21 cellular contexts compared by ENCODE assay signal in genomic region chr1:156228501-156228900, GRCh38. TPM values are rescaled to one million over a fixed set of nuclear protein-coding genes. Genes with fewer than 3 reads are reported as not detected.
A peak's percentile ranks its signal among the peaks of the same experiment; 100 is the strongest.
DNase-seq lines count a peak whose midpoint lies in the region; ATAC-seq and TF ChIP-seq lines count a peak whose summit lies in the region.
"Had no signal": no experiment of that assay in that cellular context is flagged by ENCODE, and none has a peak within 500 bp of the region (broad histone marks: within the 10 kb centered on the region; RNA-seq: fewer than 3 reads in every experiment).

No MANE protein-coding gene starts in this region.

- H4K20me1 ChIP-seq in SK-N-SH (ENCODE audit: insufficient read depth): no peaks in the 10 kb centered on the region

- H3F3A ChIP-seq in SK-N-SH (replicated peaks; ENCODE audit: insufficient read depth): peaks cover 20% of the 10 kb centered on the region

- no peak for ATAC-seq in activated CD8-positive, alpha-beta T cell treated with anti-CD3 and anti-CD28 coated beads for 36 hours
- no peak for ATAC-seq in activated CD8-positive, alpha-beta T cell treated with anti-CD3 and anti-CD28 coated beads, Interleukin-2, amount 10 ng/mL, durations not matched to agents 7 days and 5 days
- no peak for ATAC-seq in HG03460 (IDR thresholded peaks at IDR 0.05; ENCODE audit: unreplicated experiment)
- ATAC-seq: left colon; stimulated activated effector memory CD8-positive, alpha-beta T cell treated with anti-CD3 and anti-CD28 coated beads, Interleukin-12 subunit alpha, Interleukin-12 subunit beta, amount 100 ng/mL, for 72 hours had no signal

- CTCF ChIA-PET in activated CD8-positive, alpha-beta T cell treated with anti-CD3 and anti-CD28 coated beads for 36 hours (lab: Charles Lee): interaction anchor here (0.9 to 7.0 kb wide), 3 partner anchors 34 to 101 kb away, joined by 3 to 50 read pairs (median 4); partner anchors contain the start of gene SLC25A44
- CTCF ChIA-PET in activated CD8-positive, alpha-beta T cell treated with anti-CD3 and anti-CD28 coated beads, Interleukin-2, amount 10 ng/mL, durations not matched to agents 7 days and 5 days (lab: Charles Lee): interaction anchor here (0.6 to 10.4 kb wide), 4 partner anchors 10 to 91 kb away, joined by 3 to 254 read pairs (median 6); no protein-coding TSS in a partner anchor
- CTCF ChIA-PET in RWPE1 (lab: Yijun Ruan, JAX): interaction anchor here (0.6 to 1.0 kb wide), 2 partner anchors 91 to 99 kb away, joined by 3 to 5 read pairs; no protein-coding TSS in a partner anchor
- CTCF ChIA-PET in SK-N-SH (lab: Yijun Ruan, JAX): interaction anchor here (1.4 to 7.1 kb wide), 4 partner anchors 32 to 132 kb away, joined by 5 to 121 read pairs (median 74); no protein-coding TSS in a partner anchor

- H3K27me3 ChIP-seq in SK-N-SH (ENCODE audit: insufficient read depth): no peaks in the 10 kb centered on the region
- H3K27me3 ChIP-seq: BLaER1 had no signal

- H2AFZ ChIP-seq in SK-N-SH (ENCODE audit: low read depth): no peak overlapping the region

- no peak for TF ChIP-seq CTCF in activated CD8-positive, alpha-beta T cell treated with anti-CD3 and anti-CD28 coated beads for 36 hours (IDR thresholded peaks at IDR 0.05)
- TF ChIP-seq CTCF in RWPE1 (conservative IDR thresholded peaks at IDR 0.05; ENCODE audit: low read depth) (no peak), SK-N-SH (IDR thresholded peaks at IDR 0.05) (no peak)

- H3K27me3 Mint-ChIP-seq in activated CD8-positive, alpha-beta T cell treated with anti-CD3 and anti-CD28 coated beads for 36 hours: no peaks in the 10 kb centered on the region
- H3K27me3 Mint-ChIP-seq in activated CD8-positive, alpha-beta T cell treated with anti-CD3 and anti-CD28 coated beads, Interleukin-2, amount 10 ng/mL, durations not matched to agents 7 days and 5 days (ENCODE audit: low read depth): no peaks in the 10 kb centered on the region
- H3K27me3 Mint-ChIP-seq: brain had no signal

- H3K9me3 ChIP-seq in SK-N-SH: no peaks in the 10 kb centered on the region
- H3K9me3 ChIP-seq: BLaER1 had no signal

- peaks cover 11% of the 10 kb centered on the region for H3K79me2 ChIP-seq in SK-N-SH (ENCODE audit: insufficient read depth)

- H3K4me2 ChIP-seq in SK-N-SH: no peak overlapping the region
- H3K4me2 ChIP-seq: BLaER1 had no signal

- TF ChIP-seq RAD21 in SK-N-SH (IDR thresholded peaks at IDR 0.05; ENCODE audit: low read length): no peak

- no peak overlapping the region for H3K4me3 Mint-ChIP-seq in activated CD8-positive, alpha-beta T cell treated with anti-CD3 and anti-CD28 coated beads for 36 hours
- no peak overlapping the region for H3K4me3 Mint-ChIP-seq in activated CD8-positive, alpha-beta T cell treated with anti-CD3 and anti-CD28 coated beads, Interleukin-2, amount 10 ng/mL, durations not matched to agents 7 days and 5 days
- H3K4me3 Mint-ChIP-seq: brain; endodermal cell; H9; neural crest cell; stimulated activated effector memory CD8-positive, alpha-beta T cell treated with anti-CD3 and anti-CD28 coated beads, Interleukin-12 subunit alpha, Interleukin-12 subunit beta, amount 100 ng/mL, for 72 hours had no signal

- no peak for DNase-seq in activated CD8-positive, alpha-beta T cell treated with anti-CD3 and anti-CD28 coated beads for 36 hours
- DNase-seq in activated CD8-positive, alpha-beta T cell treated with anti-CD3 and anti-CD28 coated beads, Interleukin-2, amount 10 ng/mL, durations not matched to agents 7 days and 5 days: no peak
- DNase-seq in RWPE1 (ENCODE audit: low spot score): no peak
- peak; percentile 70 for DNase-seq in medulla oblongata (ENCODE audit: extremely low spot score)
- no peak for DNase-seq in SK-N-SH
- DNase-seq: activated T-cell treated with anti-CD3 and anti-CD28 coated beads, Interleukin-2, amount 50 U/mL, for 1 hour; endodermal cell; H9; left colon; midbrain; NCI-H1048; NCI-H187 treated with DMSO at 0.1 percent for 48 hours; NCI-H2227 treated with DMSO at 0.1 percent for 48 hours; NCI-H82; OCI-M1; SHP77 treated with DMSO at 0.1 percent for 48 hours had no signal

- TF ChIP-seq EP300 in SK-N-SH (IDR thresholded peaks at IDR 0.05; ENCODE audit: borderline replicate concordance in 1 of 2, low read depth in 1 of 2, low read length in 1 of 2): no peak

- POLR2A ChIA-PET in activated CD8-positive, alpha-beta T cell treated with anti-CD3 and anti-CD28 coated beads for 36 hours (lab: Charles Lee): interaction anchor here (0.9 to 1.2 kb wide), 4 partner anchors 15 to 81 kb away, joined by 3 to 6 read pairs (median 4); partner anchors contain the start of gene PMF1
- POLR2A ChIA-PET in activated CD8-positive, alpha-beta T cell treated with anti-CD3 and anti-CD28 coated beads, Interleukin-2, amount 10 ng/mL, durations not matched to agents 7 days and 5 days (lab: Charles Lee): interaction anchor here (0.6 to 1.7 kb wide), 2 partner anchors 16 to 68 kb away, joined by 4 read pairs; partner anchors contain the start of gene PMF1
- POLR2A ChIA-PET in RWPE1 (lab: Yijun Ruan, JAX; ENCODE audit: low non-redundant PET): no interaction called here
- POLR2A ChIA-PET in SK-N-SH (lab: Yijun Ruan, JAX): interaction anchor here (1.9 kb wide), 1 partner anchor 15 kb away, joined by 5 read pairs; the partner anchor contains the start of gene PMF1

- no peaks in the 10 kb centered on the region for H3K9me3 Mint-ChIP-seq in activated CD8-positive, alpha-beta T cell treated with anti-CD3 and anti-CD28 coated beads for 36 hours
- H3K9me3 Mint-ChIP-seq in activated CD8-positive, alpha-beta T cell treated with anti-CD3 and anti-CD28 coated beads, Interleukin-2, amount 10 ng/mL, durations not matched to agents 7 days and 5 days (ENCODE audit: insufficient read depth): no peaks in the 10 kb centered on the region
- H3K9me3 Mint-ChIP-seq: brain; endodermal cell; H9; neural crest cell; stimulated activated effector memory CD8-positive, alpha-beta T cell treated with anti-CD3 and anti-CD28 coated beads, Interleukin-12 subunit alpha, Interleukin-12 subunit beta, amount 100 ng/mL, for 72 hours had no signal

- no peaks in the 10 kb centered on the region for H3K9me2 ChIP-seq in SK-N-SH

- H3K27ac ChIP-seq in RWPE1 (peak overlapping the region; percentile 11; the same call in 1 of the 2 replicates), SK-N-SH (ENCODE audit: low read depth in 2 of 2, low read length in 1 of 2) (no peak overlapping the region)
- H3K27ac ChIP-seq: BLaER1 had no signal

- peaks cover 34% of the 10 kb centered on the region for H3K36me3 Mint-ChIP-seq in activated CD8-positive, alpha-beta T cell treated with anti-CD3 and anti-CD28 coated beads for 36 hours (ENCODE audit: low read depth)
- peaks cover 37% of the 10 kb centered on the region for H3K36me3 Mint-ChIP-seq in activated CD8-positive, alpha-beta T cell treated with anti-CD3 and anti-CD28 coated beads, Interleukin-2, amount 10 ng/mL, durations not matched to agents 7 days and 5 days (ENCODE audit: low read depth)

- no peak overlapping the region for H3K4me3 ChIP-seq in SK-N-SH (ENCODE audit: low read depth in 2 of 2, low read length in 1 of 2)
- H3K4me3 ChIP-seq: BLaER1 had no signal

- H3K4me1 ChIP-seq in SK-N-SH (ENCODE audit: control insufficient read depth in 1 of 2, insufficient read depth in 2 of 2, low read depth in 1 of 2, low read length in 1 of 2): peaks cover 0 to 5% of the 10 kb centered on the region in 2 experiments; a peak in 2 of 4 replicates

- H3K27ac Mint-ChIP-seq in activated CD8-positive, alpha-beta T cell treated with anti-CD3 and anti-CD28 coated beads for 36 hours: peak overlapping the region; percentile 75
- H3K27ac Mint-ChIP-seq in activated CD8-positive, alpha-beta T cell treated with anti-CD3 and anti-CD28 coated beads, Interleukin-2, amount 10 ng/mL, durations not matched to agents 7 days and 5 days: no peak overlapping the region
- H3K27ac Mint-ChIP-seq: brain; endodermal cell; stimulated activated effector memory CD8-positive, alpha-beta T cell treated with anti-CD3 and anti-CD28 coated beads, Interleukin-12 subunit alpha, Interleukin-12 subunit beta, amount 100 ng/mL, for 72 hours had no signal

- H3K9ac ChIP-seq in SK-N-SH: no peak overlapping the region
- H3K9ac ChIP-seq: BLaER1 had no signal

- H3K4me1 Mint-ChIP-seq in activated CD8-positive, alpha-beta T cell treated with anti-CD3 and anti-CD28 coated beads for 36 hours (ENCODE audit: low read depth): peaks cover 33% of the 10 kb centered on the region
- H3K4me1 Mint-ChIP-seq in activated CD8-positive, alpha-beta T cell treated with anti-CD3 and anti-CD28 coated beads, Interleukin-2, amount 10 ng/mL, durations not matched to agents 7 days and 5 days (ENCODE audit: low read depth): peaks cover 27% of the 10 kb centered on the region

- intact Hi-C loops in activated CD8-positive, alpha-beta T cell treated with anti-CD3 and anti-CD28 coated beads for 36 hours (cut with micrococcal nuclease): loop anchor here (10.0 kb wide), 1 partner anchor 134 kb away; no protein-coding TSS in a partner anchor

- 83% methylated on average over 7 of the region's 7 CpGs for WGBS in SK-N-SH (ENCODE audit: low lambda C conversion rate)

- H3K36me3 ChIP-seq in SK-N-SH (replicated peaks in 1 of 2; ENCODE audit: control insufficient read depth in 1 of 2, insufficient read depth in 2 of 2, low read length in 1 of 2): peaks cover 0 to 19% of the 10 kb centered on the region in 2 experiments

RNA-seq across cellular contexts. Expression of gene BGLAP, which starts 13.5 kb away (rescaled TPM):
- total RNA-seq in activated CD8-positive, alpha-beta T cell treated with anti-CD3 and anti-CD28 coated beads for 36 hours: 1 to 10 TPM; 2.2 to 2.5 TPM
- 1 to 10 TPM; 2.8 TPM for total RNA-seq in activated CD8-positive, alpha-beta T cell treated with anti-CD3 and anti-CD28 coated beads, Interleukin-2, amount 10 ng/mL, durations not matched to agents 7 days and 5 days
- 0.96 and 1.1 TPM in 2 replicates for polyA plus RNA-seq in SK-N-SH (2012; rRNA removed)
- 0.13 and 0.18 TPM in 2 replicates for polyA plus RNA-seq in SK-N-SH (2012; cell fraction: cytosol; rRNA removed)
- polyA plus RNA-seq in SK-N-SH (2012; cell fraction: nucleus; rRNA removed): 7.7 and 10.5 TPM in 2 replicates

RNA-seq across cellular contexts. Expression of gene PMF1, which starts 15.7 kb away (rescaled TPM):
- 10 to 100 TPM; 89.4 to 93.7 TPM for total RNA-seq in activated CD8-positive, alpha-beta T cell treated with anti-CD3 and anti-CD28 coated beads for 36 hours
- total RNA-seq in activated CD8-positive, alpha-beta T cell treated with anti-CD3 and anti-CD28 coated beads, Interleukin-2, amount 10 ng/mL, durations not matched to agents 7 days and 5 days: 10 to 100 TPM; 72.3 to 77.3 TPM
- polyA plus RNA-seq in SK-N-SH (2012; rRNA removed): 72.5 and 89.5 TPM in 2 replicates
- polyA plus RNA-seq in SK-N-SH (2012; cell fraction: cytosol; rRNA removed): 60.3 and 74.6 TPM in 2 replicates
- polyA plus RNA-seq in SK-N-SH (2012; cell fraction: nucleus; rRNA removed): 66.4 and 78.0 TPM in 2 replicates

RNA-seq across cellular contexts. Expression of gene PAQR6, which starts 19.4 kb away (rescaled TPM):
- total RNA-seq in activated CD8-positive, alpha-beta T cell treated with anti-CD3 and anti-CD28 coated beads for 36 hours: 1 to 10 TPM; 4.7 to 5.0 TPM
- 1 to 10 TPM; 8.6 to 9.9 TPM for total RNA-seq in activated CD8-positive, alpha-beta T cell treated with anti-CD3 and anti-CD28 coated beads, Interleukin-2, amount 10 ng/mL, durations not matched to agents 7 days and 5 days
- polyA plus RNA-seq in SK-N-SH (2012; rRNA removed): 2.4 and 3.5 TPM in 2 replicates
- 0.69 and 0.88 TPM in 2 replicates for polyA plus RNA-seq in SK-N-SH (2012; cell fraction: cytosol; rRNA removed)
- 30.6 and 40.2 TPM in 2 replicates for polyA plus RNA-seq in SK-N-SH (2012; cell fraction: nucleus; rRNA removed)

RNA-seq across cellular contexts. Expression of gene SLC25A44, which starts 34.6 kb away (rescaled TPM):
- total RNA-seq in activated CD8-positive, alpha-beta T cell treated with anti-CD3 and anti-CD28 coated beads for 36 hours: 10 to 100 TPM; 41.9 to 43.0 TPM
- 10 to 100 TPM; 31.8 to 33.8 TPM for total RNA-seq in activated CD8-positive, alpha-beta T cell treated with anti-CD3 and anti-CD28 coated beads, Interleukin-2, amount 10 ng/mL, durations not matched to agents 7 days and 5 days
- polyA plus RNA-seq in SK-N-SH (2012; rRNA removed): 28.5 and 40.2 TPM in 2 replicates
- polyA plus RNA-seq in SK-N-SH (2012; cell fraction: cytosol; rRNA removed): 25.1 and 30.1 TPM in 2 replicates
- 23.0 and 37.6 TPM in 2 replicates for polyA plus RNA-seq in SK-N-SH (2012; cell fraction: nucleus; rRNA removed)

RNA-seq across cellular contexts. Expression of gene SMG5, which starts 54.1 kb away (rescaled TPM):
- total RNA-seq in activated CD8-positive, alpha-beta T cell treated with anti-CD3 and anti-CD28 coated beads for 36 hours: 10 to 100 TPM; 70.3 to 70.7 TPM
- 10 to 100 TPM; 75.2 to 78.2 TPM for total RNA-seq in activated CD8-positive, alpha-beta T cell treated with anti-CD3 and anti-CD28 coated beads, Interleukin-2, amount 10 ng/mL, durations not matched to agents 7 days and 5 days
- polyA plus RNA-seq in SK-N-SH (2012; rRNA removed): 21.3 and 28.2 TPM in 2 replicates
- 12.5 and 19.4 TPM in 2 replicates for polyA plus RNA-seq in SK-N-SH (2012; cell fraction: cytosol; rRNA removed)
- polyA plus RNA-seq in SK-N-SH (2012; cell fraction: nucleus; rRNA removed): 112 and 114 TPM in 2 replicates
